8 cellular contexts compared by ENCODE assay signal in the genomic region with DNA sequence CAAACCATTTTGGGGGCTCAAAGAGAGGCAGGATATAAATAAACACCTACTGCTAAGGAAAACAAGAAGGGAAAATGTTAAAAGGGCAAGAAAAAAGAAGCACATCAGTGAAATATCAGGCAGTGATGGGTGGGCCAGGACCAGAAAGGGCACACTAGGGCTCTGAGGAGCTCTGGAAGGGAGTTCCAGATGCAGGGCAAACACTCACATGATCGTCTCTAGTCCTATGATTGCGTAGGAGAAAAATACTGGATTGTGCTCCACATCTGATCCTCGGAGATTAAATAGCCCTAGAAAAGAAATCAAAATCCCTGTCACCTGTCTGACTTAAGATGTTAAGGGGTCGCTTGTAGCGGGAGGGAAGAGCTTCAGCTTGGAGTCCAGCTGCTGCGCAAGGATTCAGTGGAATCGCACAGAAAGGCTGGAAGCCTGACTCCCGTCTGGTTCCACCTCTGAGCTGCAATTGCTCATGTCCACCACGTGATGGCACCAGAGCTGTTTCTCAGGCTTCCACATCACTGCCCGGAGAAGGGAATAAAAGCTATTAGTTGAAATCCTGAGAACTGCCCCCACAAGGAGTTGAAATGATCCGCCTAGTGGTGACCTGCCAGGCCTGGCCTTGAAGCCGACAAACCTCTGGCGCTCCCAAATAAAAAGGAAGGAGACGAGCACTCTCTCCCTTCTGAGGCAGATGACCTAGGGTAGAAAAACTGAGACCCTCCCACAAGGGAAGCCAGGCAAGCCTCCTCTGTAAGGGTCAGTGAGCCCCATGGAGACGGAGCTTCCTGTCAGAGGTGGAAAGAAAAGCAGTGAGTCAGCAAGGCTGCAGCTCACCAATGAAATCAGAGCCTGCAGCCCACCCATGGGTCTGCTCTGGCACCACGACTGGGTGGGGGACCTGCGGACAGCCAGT. TPM values are rescaled to one million over a fixed set of nuclear protein-coding genes. Genes with fewer than 3 reads are reported as not detected.
DNase-seq lines count a peak whose midpoint lies in the region; ATAC-seq and TF ChIP-seq lines count a peak whose summit lies in the region.

No MANE protein-coding gene starts in this region.

- TF ChIP-seq CTCF in lung (IDR thresholded peaks at IDR 0.05; ENCODE audit: control extremely low read depth, extremely low read depth): peak; percentile 93

- peak; percentile 94 for DNase-seq in Ammon's horn (ENCODE audit: low spot score)
- peak; percentile 55 to 76 for DNase-seq in NCI-H526 (lab: John Stamatoyannopoulos, UW)
- DNase-seq in activated CD4-positive, alpha-beta T cell treated with anti-CD3 and anti-CD28 coated beads, Interleukin-2, amount 50 U/mL, for 4 hours: peak; percentile 46 to 55
- peak; percentile 42 for DNase-seq in effector CD4-positive, alpha-beta T cell
- DNase-seq in lung (ENCODE audit: low spot score): peak; percentile 72
- DNase-seq in stimulated activated CD4-positive, alpha-beta T cell treated with anti-CD3 and anti-CD28 coated beads, TNF-alpha, amount 100 ng/mL, for 48 hours (ENCODE audit: low read depth in 3 of 3): peak; percentile 13 to 57 (median 36)

- 33 to 43% methylated on average over 17 of the region's 17 CpGs for WGBS in lung, 2 donors

- peaks cover 10 to 43% of the 10 kb centered on the region in 2 donors for H3K36me3 ChIP-seq in lung (ENCODE audit: control insufficient read depth in 2 of 2, insufficient read depth in 2 of 2, low read length in 2 of 2)

- H3K4me3 ChIP-seq in lung: no peak overlapping the region

- H3K27me3 ChIP-seq in lung (ENCODE audit: control insufficient read depth, insufficient read depth): no peaks in the 10 kb centered on the region

- no peaks in the 10 kb centered on the region for H3K9me3 ChIP-seq in lung (ENCODE audit: control insufficient read depth in 2 of 2, insufficient read depth in 1 of 2, low read length in 1 of 2)

- peak overlapping the region in 1 of 2 donors; percentile 54 for H3K27ac ChIP-seq in lung (ENCODE audit: low read depth in 1 of 2, low read length in 1 of 2)

- H3K4me1 ChIP-seq in lung (ENCODE audit: control insufficient read depth in 2 of 2, insufficient read depth in 2 of 2, low read length in 2 of 2): peaks cover 3 to 4% of the 10 kb centered on the region in 2 donors

- ATAC-seq in GM19025 (IDR thresholded peaks at IDR 0.05; ENCODE audit: low read depth, unreplicated experiment) (peak; percentile 44), HG03432 (IDR thresholded peaks at IDR 0.05; ENCODE audit: unreplicated experiment) (peak; percentile 67), lung (ENCODE audit: insufficient read depth, low FRiP score) (peak; percentile 89)

RNA-seq across cellular contexts. Expression of gene XPNPEP1, which starts 39.2 kb away (rescaled TPM):
- 100 to 1,000 TPM in 1 of 2 donors, 10 to 100 TPM in 1; 52.4 to 129 TPM for total RNA-seq in lung
- polyA plus RNA-seq in lung: 10 to 100 TPM; 16.5 to 44.4 TPM

Comparison
In these comparisons a context has a peak if more than half of its experiments do, and no peak if none do; other contexts are left out.
1. DNase-seq: peak in every context shown above with its lines; median percentile 94 in Ammon's horn; 72 in lung; 66 in NCI-H526; 50 in activated CD4-positive, alpha-beta T cell treated with anti-CD3 and anti-CD28 coated beads, Interleukin-2, amount 50 U/mL, for 4 hours; 42 in effector CD4-positive, alpha-beta T cell; 36 in stimulated activated CD4-positive, alpha-beta T cell treated with anti-CD3 and anti-CD28 coated beads, TNF-alpha, amount 100 ng/mL, for 48 hours.